Comparison of ENCODE assay signal across 1 cellular context in the genomic region with DNA sequence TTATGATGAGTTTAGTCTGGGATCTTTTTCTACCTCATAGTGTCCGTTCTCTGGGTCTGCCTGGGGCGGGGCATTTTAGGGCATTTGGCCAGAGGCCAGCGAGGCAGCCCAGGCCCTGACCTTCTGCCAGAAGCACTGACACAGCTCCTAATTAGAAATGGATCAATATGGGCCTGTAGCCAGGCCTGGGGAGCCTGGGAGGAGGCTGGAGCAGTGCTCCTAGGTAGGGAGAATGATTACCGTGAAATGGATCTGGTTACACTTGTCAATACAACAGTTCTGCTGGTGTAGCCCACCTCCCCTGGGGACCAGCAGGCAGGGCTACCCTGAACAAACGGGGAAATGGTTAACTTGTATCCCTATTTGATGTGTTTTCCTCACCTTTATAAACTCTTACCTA.
TF ChIP-seq lines count a peak whose summit lies in the region.

No MANE protein-coding gene starts in this region.

TF ChIP-seq in HepG2, 621 proteins besides CTCF, POLR2A, EP300 and RAD21 (continued from another document and continues in another):
- TF ChIP-seq, protein P1, sequence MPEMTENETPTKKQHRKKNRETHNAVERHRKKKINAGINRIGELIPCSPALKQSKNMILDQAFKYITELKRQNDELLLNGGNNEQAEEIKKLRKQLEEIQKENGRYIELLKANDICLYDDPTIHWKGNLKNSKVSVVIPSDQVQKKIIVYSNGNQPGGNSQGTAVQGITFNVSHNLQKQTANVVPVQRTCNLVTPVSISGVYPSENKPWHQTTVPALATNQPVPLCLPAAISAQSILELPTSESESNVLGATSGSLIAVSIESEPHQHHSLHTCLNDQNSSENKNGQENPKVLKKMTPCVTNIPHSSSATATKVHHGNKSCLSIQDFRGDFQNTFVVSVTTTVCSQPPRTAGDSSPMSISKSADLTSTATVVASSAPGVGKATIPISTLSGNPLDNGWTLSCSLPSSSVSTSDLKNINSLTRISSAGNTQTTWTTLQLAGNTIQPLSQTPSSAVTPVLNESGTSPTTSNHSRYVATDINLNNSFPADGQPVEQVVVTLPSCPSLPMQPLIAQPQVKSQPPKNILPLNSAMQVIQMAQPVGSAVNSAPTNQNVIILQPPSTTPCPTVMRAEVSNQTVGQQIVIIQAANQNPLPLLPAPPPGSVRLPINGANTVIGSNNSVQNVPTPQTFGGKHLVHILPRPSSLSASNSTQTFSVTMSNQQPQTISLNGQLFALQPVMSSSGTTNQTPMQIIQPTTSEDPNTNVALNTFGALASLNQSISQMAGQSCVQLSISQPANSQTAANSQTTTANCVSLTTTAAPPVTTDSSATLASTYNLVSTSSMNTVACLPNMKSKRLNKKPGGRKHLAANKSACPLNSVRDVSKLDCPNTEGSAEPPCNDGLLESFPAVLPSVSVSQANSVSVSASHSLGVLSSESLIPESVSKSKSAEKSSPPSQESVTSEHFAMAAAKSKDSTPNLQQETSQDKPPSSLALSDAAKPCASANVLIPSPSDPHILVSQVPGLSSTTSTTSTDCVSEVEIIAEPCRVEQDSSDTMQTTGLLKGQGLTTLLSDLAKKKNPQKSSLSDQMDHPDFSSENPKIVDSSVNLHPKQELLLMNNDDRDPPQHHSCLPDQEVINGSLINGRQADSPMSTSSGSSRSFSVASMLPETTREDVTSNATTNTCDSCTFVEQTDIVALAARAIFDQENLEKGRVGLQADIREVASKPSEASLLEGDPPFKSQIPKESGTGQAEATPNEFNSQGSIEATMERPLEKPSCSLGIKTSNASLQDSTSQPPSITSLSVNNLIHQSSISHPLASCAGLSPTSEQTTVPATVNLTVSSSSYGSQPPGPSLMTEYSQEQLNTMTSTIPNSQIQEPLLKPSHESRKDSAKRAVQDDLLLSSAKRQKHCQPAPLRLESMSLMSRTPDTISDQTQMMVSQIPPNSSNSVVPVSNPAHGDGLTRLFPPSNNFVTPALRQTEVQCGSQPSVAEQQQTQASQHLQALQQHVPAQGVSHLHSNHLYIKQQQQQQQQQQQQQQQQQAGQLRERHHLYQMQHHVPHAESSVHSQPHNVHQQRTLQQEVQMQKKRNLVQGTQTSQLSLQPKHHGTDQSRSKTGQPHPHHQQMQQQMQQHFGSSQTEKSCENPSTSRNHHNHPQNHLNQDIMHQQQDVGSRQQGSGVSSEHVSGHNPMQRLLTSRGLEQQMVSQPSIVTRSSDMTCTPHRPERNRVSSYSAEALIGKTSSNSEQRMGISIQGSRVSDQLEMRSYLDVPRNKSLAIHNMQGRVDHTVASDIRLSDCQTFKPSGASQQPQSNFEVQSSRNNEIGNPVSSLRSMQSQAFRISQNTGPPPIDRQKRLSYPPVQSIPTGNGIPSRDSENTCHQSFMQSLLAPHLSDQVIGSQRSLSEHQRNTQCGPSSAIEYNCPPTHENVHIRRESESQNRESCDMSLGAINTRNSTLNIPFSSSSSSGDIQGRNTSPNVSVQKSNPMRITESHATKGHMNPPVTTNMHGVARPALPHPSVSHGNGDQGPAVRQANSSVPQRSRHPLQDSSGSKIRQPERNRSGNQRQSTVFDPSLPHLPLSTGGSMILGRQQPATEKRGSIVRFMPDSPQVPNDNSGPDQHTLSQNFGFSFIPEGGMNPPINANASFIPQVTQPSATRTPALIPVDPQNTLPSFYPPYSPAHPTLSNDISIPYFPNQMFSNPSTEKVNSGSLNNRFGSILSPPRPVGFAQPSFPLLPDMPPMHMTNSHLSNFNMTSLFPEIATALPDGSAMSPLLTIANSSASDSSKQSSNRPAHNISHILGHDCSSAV (CRISPR knock-in tag; IDR thresholded peaks at IDR 0.05; ENCODE audit: borderline replicate concordance), result no peak
- TF ChIP-seq, protein P2, sequence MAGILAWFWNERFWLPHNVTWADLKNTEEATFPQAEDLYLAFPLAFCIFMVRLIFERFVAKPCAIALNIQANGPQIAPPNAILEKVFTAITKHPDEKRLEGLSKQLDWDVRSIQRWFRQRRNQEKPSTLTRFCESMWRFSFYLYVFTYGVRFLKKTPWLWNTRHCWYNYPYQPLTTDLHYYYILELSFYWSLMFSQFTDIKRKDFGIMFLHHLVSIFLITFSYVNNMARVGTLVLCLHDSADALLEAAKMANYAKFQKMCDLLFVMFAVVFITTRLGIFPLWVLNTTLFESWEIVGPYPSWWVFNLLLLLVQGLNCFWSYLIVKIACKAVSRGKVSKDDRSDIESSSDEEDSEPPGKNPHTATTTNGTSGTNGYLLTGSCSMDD (CRISPR knock-in tag; IDR thresholded peaks at IDR 0.05), result no peak
- TF ChIP-seq, protein P3, sequence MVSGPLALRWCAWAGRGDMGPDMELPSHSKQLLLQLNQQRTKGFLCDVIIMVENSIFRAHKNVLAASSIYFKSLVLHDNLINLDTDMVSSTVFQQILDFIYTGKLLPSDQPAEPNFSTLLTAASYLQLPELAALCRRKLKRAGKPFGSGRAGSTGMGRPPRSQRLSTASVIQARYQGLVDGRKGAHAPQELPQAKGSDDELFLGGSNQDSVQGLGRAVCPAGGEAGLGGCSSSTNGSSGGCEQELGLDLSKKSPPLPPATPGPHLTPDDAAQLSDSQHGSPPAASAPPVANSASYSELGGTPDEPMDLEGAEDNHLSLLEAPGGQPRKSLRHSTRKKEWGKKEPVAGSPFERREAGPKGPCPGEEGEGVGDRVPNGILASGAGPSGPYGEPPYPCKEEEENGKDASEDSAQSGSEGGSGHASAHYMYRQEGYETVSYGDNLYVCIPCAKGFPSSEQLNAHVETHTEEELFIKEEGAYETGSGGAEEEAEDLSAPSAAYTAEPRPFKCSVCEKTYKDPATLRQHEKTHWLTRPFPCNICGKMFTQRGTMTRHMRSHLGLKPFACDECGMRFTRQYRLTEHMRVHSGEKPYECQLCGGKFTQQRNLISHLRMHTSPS (CRISPR knock-in tag; IDR thresholded peaks at IDR 0.05; ENCODE audit: low read depth), result no peak
- no peak for TF ChIP-seq SP2 (CRISPR knock-in tag; IDR thresholded peaks at IDR 0.05)
- TF ChIP-seq ATF5 (CRISPR knock-in tag; IDR thresholded peaks at IDR 0.05; ENCODE audit: low read depth), result no peak
- no peak for TF ChIP-seq ZNF772 (CRISPR knock-in tag; IDR thresholded peaks at IDR 0.05)
- no peak for TF ChIP-seq ZNF792 (CRISPR knock-in tag; IDR thresholded peaks at IDR 0.05)
- no peak for TF ChIP-seq ZNF614 (CRISPR knock-in tag; IDR thresholded peaks at IDR 0.05; ENCODE audit: borderline replicate concordance)
- peak; percentile 38; the same call in 1 of the 2 replicates for TF ChIP-seq NR2F6 (IDR thresholded peaks at IDR 0.05)
- TF ChIP-seq NR2F6 (CRISPR knock-in tag; IDR thresholded peaks at IDR 0.05), result no peak
- no peak for TF ChIP-seq ARNT (IDR thresholded peaks at IDR 0.05)
- TF ChIP-seq MXI1 (IDR thresholded peaks at IDR 0.05; ENCODE audit: borderline replicate concordance, low read depth, low read length), result no peak
- TF ChIP-seq PAXIP1 (CRISPR knock-in tag; conservative IDR thresholded peaks at IDR 0.05), result 0 out of 2 replicates have a peak, but pooled peaks have one; percentile 23
- TF ChIP-seq BORCS8-MEF2B (CRISPR knock-in tag; IDR thresholded peaks at IDR 0.05), result no peak
- TF ChIP-seq FUBP1 (CRISPR knock-in tag; IDR thresholded peaks at IDR 0.05; ENCODE audit: borderline replicate concordance), result no peak
- TF ChIP-seq HNF4A (CRISPR knock-in tag; IDR thresholded peaks at IDR 0.05), result 0 out of 2 replicates have a peak, but pooled peaks have one; percentile 14
- no peak for TF ChIP-seq ZNF18 (CRISPR knock-in tag; IDR thresholded peaks at IDR 0.05; ENCODE audit: insufficient replicate concordance)
- TF ChIP-seq ZBTB42 (CRISPR knock-in tag; IDR thresholded peaks at IDR 0.05), result no peak
- no peak for TF ChIP-seq GPN1 (CRISPR knock-in tag; IDR thresholded peaks at IDR 0.05; ENCODE audit: borderline replicate concordance)
- TF ChIP-seq ZNF770 (CRISPR knock-in tag; IDR thresholded peaks at IDR 0.05), result no peak
- no peak for TF ChIP-seq NPAS2 (CRISPR knock-in tag; IDR thresholded peaks at IDR 0.05; ENCODE audit: borderline replicate concordance)
- TF ChIP-seq, protein P4, sequence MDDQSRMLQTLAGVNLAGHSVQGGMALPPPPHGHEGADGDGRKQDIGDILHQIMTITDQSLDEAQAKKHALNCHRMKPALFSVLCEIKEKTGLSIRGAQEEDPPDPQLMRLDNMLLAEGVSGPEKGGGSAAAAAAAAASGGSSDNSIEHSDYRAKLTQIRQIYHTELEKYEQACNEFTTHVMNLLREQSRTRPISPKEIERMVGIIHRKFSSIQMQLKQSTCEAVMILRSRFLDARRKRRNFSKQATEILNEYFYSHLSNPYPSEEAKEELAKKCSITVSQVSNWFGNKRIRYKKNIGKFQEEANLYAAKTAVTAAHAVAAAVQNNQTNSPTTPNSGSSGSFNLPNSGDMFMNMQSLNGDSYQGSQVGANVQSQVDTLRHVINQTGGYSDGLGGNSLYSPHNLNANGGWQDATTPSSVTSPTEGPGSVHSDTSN (CRISPR knock-in tag; IDR thresholded peaks at IDR 0.05; ENCODE audit: borderline replicate concordance), result no peak
- TF ChIP-seq U2AF2 (IDR thresholded peaks at IDR 0.05; ENCODE audit: low read depth, low read length), result no peak
- TF ChIP-seq MEIS2 (CRISPR knock-in tag; IDR thresholded peaks at IDR 0.05), result no peak
- TF ChIP-seq CENPX (CRISPR knock-in tag; IDR thresholded peaks at IDR 0.05), result no peak
- TF ChIP-seq NFIB (CRISPR knock-in tag; IDR thresholded peaks at IDR 0.05; ENCODE audit: borderline replicate concordance), result no peak
- no peak for TF ChIP-seq HDAC6 (IDR thresholded peaks at IDR 0.05; ENCODE audit: low read depth, low read length)
- TF ChIP-seq TAF15 (IDR thresholded peaks at IDR 0.05; ENCODE audit: low read depth, low read length, poor library complexity, severe bottlenecking), result no peak
- 0 out of 2 replicates have a peak, but pooled peaks have one; percentile 41 for TF ChIP-seq ZNF292 (CRISPR knock-in tag; IDR thresholded peaks at IDR 0.05; ENCODE audit: borderline replicate concordance, low read depth)
- TF ChIP-seq, protein P5, sequence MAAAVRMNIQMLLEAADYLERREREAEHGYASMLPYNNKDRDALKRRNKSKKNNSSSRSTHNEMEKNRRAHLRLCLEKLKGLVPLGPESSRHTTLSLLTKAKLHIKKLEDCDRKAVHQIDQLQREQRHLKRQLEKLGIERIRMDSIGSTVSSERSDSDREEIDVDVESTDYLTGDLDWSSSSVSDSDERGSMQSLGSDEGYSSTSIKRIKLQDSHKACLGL (CRISPR knock-in tag; IDR thresholded peaks at IDR 0.05), result no peak
- no peak for TF ChIP-seq ZNF225 (CRISPR knock-in tag; IDR thresholded peaks at IDR 0.05)
- TF ChIP-seq RNF2 (conservative IDR thresholded peaks at IDR 0.05; ENCODE audit: low read depth), result no peak
